ENCODE assay signal across 3 cellular contexts in the genomic region with DNA sequence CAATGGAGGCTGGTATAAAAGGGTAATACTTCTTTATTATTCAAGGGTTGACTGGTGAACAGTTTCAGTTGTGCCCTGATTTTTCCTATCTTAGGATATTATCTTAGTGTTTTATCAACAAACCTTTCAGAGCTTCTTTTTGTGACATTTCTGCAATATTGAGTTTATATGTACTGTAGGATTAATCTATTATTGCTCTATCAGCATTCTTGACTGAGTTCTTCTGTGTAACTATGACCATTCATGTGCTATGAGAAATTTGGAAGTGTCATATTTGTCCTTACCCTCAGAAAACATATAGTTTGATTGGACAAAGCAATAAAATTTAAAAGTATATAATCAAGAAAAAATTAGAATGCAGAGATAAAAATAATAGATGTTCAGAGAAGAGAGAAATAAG.
TF ChIP-seq lines count a peak whose summit lies in the region.

No MANE protein-coding gene starts in this region.

TF ChIP-seq in SK-N-SH, 30 proteins besides CTCF, POLR2A, EP300 and RAD21:
- TF ChIP-seq GATA2 (CRISPR knock-in tag; IDR thresholded peaks at IDR 0.05) (no peak), TEAD4 (IDR thresholded peaks at IDR 0.05; ENCODE audit: borderline replicate concordance, insufficient read depth) (no peak), PBX3 (IDR thresholded peaks at IDR 0.05) (no peak), FOSL2 (IDR thresholded peaks at IDR 0.05; ENCODE audit: borderline replicate concordance, low read depth) (no peak), POLR2AphosphoS5 (IDR thresholded peaks at IDR 0.05; ENCODE audit: low read depth, low read length) (no peak), FOXM1 (IDR thresholded peaks at IDR 0.05; ENCODE audit: low read depth) (no peak), TAF1 (IDR thresholded peaks at IDR 0.05; ENCODE audit: borderline replicate concordance, low read depth, low read length) (no peak), IRF3 (IDR thresholded peaks at IDR 0.05; ENCODE audit: low read depth, low read length) (no peak), RXRA (IDR thresholded peaks at IDR 0.05; ENCODE audit: borderline replicate concordance, low read depth) (no peak), RFX5 (IDR thresholded peaks at IDR 0.05; ENCODE audit: low read length) (no peak)
- TF ChIP-seq, protein P1, sequence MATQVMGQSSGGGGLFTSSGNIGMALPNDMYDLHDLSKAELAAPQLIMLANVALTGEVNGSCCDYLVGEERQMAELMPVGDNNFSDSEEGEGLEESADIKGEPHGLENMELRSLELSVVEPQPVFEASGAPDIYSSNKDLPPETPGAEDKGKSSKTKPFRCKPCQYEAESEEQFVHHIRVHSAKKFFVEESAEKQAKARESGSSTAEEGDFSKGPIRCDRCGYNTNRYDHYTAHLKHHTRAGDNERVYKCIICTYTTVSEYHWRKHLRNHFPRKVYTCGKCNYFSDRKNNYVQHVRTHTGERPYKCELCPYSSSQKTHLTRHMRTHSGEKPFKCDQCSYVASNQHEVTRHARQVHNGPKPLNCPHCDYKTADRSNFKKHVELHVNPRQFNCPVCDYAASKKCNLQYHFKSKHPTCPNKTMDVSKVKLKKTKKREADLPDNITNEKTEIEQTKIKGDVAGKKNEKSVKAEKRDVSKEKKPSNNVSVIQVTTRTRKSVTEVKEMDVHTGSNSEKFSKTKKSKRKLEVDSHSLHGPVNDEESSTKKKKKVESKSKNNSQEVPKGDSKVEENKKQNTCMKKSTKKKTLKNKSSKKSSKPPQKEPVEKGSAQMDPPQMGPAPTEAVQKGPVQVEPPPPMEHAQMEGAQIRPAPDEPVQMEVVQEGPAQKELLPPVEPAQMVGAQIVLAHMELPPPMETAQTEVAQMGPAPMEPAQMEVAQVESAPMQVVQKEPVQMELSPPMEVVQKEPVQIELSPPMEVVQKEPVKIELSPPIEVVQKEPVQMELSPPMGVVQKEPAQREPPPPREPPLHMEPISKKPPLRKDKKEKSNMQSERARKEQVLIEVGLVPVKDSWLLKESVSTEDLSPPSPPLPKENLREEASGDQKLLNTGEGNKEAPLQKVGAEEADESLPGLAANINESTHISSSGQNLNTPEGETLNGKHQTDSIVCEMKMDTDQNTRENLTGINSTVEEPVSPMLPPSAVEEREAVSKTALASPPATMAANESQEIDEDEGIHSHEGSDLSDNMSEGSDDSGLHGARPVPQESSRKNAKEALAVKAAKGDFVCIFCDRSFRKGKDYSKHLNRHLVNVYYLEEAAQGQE (IDR thresholded peaks at IDR 0.05; ENCODE audit: low read depth, low read length) = no peak

TF ChIP-seq in SK-N-SH treated with all-trans-retinoic acid at 6 μM for 48 hours, 23 proteins besides CTCF, POLR2A, EP300 and RAD21:
- TF ChIP-seq PPARA (CRISPR knock-in tag; IDR thresholded peaks at IDR 0.05; ENCODE audit: borderline replicate concordance) (no peak), CSDC2 (CRISPR knock-in tag; IDR thresholded peaks at IDR 0.05) (no peak), RARB (CRISPR knock-in tag; IDR thresholded peaks at IDR 0.05) (no peak), ISL1 (CRISPR knock-in tag; IDR thresholded peaks at IDR 0.05) (no peak), ZNF8 (CRISPR knock-in tag; IDR thresholded peaks at IDR 0.05) (no peak), PATZ1 (CRISPR knock-in tag; IDR thresholded peaks at IDR 0.05; ENCODE audit: borderline replicate concordance) (no peak), ZNF70 (CRISPR knock-in tag; IDR thresholded peaks at IDR 0.05) (no peak), TCF4 (CRISPR knock-in tag; IDR thresholded peaks at IDR 0.05; ENCODE audit: borderline replicate concordance) (no peak), TOX (CRISPR knock-in tag; IDR thresholded peaks at IDR 0.05; ENCODE audit: borderline replicate concordance) (no peak), ARNTL (CRISPR knock-in tag; IDR thresholded peaks at IDR 0.05; ENCODE audit: borderline replicate concordance, low read depth) (no peak), ZFP3 (CRISPR knock-in tag; IDR thresholded peaks at IDR 0.05) (no peak)

TF ChIP-seq in K562, 482 proteins besides CTCF, POLR2A, EP300 and RAD21:
- TF ChIP-seq JUND (IDR thresholded peaks at IDR 0.05; ENCODE audit: borderline replicate concordance, low read depth, low read length) = no peak
- TF ChIP-seq JUND (tag; IDR thresholded peaks at IDR 0.05; ENCODE audit: borderline replicate concordance, low read depth, low read length) = no peak
- 0 out of 2 replicates have a peak, but pooled peaks have one; percentile 36 for TF ChIP-seq MAFF (IDR thresholded peaks at IDR 0.05; ENCODE audit: low read length)
- TF ChIP-seq NR4A1 (CRISPR knock-in tag; IDR thresholded peaks at IDR 0.05) = no peak
- TF ChIP-seq NR4A1 (tag; IDR thresholded peaks at IDR 0.05) = no peak
- peak; percentile 66 for TF ChIP-seq ZNF316 (IDR thresholded peaks at IDR 0.05)
- TF ChIP-seq, protein P2, sequence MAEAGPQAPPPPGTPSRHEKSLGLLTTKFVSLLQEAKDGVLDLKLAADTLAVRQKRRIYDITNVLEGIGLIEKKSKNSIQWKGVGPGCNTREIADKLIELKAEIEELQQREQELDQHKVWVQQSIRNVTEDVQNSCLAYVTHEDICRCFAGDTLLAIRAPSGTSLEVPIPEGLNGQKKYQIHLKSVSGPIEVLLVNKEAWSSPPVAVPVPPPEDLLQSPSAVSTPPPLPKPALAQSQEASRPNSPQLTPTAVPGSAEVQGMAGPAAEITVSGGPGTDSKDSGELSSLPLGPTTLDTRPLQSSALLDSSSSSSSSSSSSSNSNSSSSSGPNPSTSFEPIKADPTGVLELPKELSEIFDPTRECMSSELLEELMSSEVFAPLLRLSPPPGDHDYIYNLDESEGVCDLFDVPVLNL (CRISPR knock-in tag; IDR thresholded peaks at IDR 0.05; ENCODE audit: low read depth) = no peak
- TF ChIP-seq, protein P3, sequence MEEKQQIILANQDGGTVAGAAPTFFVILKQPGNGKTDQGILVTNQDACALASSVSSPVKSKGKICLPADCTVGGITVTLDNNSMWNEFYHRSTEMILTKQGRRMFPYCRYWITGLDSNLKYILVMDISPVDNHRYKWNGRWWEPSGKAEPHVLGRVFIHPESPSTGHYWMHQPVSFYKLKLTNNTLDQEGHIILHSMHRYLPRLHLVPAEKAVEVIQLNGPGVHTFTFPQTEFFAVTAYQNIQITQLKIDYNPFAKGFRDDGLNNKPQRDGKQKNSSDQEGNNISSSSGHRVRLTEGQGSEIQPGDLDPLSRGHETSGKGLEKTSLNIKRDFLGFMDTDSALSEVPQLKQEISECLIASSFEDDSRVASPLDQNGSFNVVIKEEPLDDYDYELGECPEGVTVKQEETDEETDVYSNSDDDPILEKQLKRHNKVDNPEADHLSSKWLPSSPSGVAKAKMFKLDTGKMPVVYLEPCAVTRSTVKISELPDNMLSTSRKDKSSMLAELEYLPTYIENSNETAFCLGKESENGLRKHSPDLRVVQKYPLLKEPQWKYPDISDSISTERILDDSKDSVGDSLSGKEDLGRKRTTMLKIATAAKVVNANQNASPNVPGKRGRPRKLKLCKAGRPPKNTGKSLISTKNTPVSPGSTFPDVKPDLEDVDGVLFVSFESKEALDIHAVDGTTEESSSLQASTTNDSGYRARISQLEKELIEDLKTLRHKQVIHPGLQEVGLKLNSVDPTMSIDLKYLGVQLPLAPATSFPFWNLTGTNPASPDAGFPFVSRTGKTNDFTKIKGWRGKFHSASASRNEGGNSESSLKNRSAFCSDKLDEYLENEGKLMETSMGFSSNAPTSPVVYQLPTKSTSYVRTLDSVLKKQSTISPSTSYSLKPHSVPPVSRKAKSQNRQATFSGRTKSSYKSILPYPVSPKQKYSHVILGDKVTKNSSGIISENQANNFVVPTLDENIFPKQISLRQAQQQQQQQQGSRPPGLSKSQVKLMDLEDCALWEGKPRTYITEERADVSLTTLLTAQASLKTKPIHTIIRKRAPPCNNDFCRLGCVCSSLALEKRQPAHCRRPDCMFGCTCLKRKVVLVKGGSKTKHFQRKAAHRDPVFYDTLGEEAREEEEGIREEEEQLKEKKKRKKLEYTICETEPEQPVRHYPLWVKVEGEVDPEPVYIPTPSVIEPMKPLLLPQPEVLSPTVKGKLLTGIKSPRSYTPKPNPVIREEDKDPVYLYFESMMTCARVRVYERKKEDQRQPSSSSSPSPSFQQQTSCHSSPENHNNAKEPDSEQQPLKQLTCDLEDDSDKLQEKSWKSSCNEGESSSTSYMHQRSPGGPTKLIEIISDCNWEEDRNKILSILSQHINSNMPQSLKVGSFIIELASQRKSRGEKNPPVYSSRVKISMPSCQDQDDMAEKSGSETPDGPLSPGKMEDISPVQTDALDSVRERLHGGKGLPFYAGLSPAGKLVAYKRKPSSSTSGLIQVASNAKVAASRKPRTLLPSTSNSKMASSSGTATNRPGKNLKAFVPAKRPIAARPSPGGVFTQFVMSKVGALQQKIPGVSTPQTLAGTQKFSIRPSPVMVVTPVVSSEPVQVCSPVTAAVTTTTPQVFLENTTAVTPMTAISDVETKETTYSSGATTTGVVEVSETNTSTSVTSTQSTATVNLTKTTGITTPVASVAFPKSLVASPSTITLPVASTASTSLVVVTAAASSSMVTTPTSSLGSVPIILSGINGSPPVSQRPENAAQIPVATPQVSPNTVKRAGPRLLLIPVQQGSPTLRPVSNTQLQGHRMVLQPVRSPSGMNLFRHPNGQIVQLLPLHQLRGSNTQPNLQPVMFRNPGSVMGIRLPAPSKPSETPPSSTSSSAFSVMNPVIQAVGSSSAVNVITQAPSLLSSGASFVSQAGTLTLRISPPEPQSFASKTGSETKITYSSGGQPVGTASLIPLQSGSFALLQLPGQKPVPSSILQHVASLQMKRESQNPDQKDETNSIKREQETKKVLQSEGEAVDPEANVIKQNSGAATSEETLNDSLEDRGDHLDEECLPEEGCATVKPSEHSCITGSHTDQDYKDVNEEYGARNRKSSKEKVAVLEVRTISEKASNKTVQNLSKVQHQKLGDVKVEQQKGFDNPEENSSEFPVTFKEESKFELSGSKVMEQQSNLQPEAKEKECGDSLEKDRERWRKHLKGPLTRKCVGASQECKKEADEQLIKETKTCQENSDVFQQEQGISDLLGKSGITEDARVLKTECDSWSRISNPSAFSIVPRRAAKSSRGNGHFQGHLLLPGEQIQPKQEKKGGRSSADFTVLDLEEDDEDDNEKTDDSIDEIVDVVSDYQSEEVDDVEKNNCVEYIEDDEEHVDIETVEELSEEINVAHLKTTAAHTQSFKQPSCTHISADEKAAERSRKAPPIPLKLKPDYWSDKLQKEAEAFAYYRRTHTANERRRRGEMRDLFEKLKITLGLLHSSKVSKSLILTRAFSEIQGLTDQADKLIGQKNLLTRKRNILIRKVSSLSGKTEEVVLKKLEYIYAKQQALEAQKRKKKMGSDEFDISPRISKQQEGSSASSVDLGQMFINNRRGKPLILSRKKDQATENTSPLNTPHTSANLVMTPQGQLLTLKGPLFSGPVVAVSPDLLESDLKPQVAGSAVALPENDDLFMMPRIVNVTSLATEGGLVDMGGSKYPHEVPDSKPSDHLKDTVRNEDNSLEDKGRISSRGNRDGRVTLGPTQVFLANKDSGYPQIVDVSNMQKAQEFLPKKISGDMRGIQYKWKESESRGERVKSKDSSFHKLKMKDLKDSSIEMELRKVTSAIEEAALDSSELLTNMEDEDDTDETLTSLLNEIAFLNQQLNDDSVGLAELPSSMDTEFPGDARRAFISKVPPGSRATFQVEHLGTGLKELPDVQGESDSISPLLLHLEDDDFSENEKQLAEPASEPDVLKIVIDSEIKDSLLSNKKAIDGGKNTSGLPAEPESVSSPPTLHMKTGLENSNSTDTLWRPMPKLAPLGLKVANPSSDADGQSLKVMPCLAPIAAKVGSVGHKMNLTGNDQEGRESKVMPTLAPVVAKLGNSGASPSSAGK (IDR thresholded peaks at IDR 0.05) = peak; percentile 29; the same call in 1 of the 2 replicates
- peak; percentile 32; the same call in 1 of the 2 replicates for TF ChIP-seq C11orf30 (IDR thresholded peaks at IDR 0.05; ENCODE audit: low read depth)
